8 cellular contexts compared by ENCODE assay signal in the genomic region with DNA sequence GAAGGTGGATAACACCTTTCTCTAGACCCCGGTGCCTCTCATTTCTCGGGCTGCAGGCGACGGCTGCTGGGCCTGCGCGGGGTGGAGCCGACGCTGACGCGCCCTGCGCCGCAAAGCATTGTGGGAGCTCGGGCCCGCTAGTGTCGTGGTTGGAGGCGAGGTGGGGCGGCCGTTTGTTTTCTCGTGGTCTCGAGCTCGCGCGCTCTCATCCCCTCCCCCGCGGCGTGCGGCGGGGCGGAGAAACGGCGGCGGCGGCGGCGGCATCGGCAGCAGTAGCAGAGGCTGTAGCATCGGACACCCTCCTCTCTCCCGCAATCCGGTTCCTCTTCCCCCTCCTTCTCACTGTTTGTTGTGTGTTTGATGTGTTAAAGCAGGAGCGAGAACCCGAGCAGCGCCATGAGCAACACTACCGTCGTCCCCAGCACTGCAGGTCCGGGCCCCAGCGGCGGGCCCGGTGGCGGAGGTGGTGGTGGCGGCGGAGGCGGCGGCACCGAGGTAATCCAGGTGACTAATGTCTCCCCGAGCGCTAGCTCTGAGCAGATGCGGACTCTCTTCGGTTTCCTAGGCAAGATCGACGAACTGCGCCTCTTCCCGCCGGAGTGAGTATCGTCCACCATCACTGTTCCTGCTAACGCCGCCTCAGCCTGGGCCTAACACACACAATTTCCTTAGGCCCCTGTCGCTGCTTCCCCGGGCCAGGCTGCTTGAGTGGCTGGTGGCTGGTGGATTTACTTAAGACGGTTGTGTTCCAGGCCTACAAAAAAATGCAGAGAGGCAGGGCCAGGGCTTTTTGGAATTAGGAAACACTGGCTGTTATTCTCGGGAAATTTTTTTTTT. TPM values are rescaled to one million over a fixed set of nuclear protein-coding genes. Genes with fewer than 3 reads are reported as not detected.
DNase-seq lines count a peak whose midpoint lies in the region; ATAC-seq, FAIRE-seq and TF ChIP-seq lines count a peak whose summit lies in the region.

A gene with protein sequence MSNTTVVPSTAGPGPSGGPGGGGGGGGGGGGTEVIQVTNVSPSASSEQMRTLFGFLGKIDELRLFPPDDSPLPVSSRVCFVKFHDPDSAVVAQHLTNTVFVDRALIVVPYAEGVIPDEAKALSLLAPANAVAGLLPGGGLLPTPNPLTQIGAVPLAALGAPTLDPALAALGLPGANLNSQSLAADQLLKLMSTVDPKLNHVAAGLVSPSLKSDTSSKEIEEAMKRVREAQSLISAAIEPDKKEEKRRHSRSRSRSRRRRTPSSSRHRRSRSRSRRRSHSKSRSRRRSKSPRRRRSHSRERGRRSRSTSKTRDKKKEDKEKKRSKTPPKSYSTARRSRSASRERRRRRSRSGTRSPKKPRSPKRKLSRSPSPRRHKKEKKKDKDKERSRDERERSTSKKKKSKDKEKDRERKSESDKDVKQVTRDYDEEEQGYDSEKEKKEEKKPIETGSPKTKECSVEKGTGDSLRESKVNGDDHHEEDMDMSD (plus strand): TSS at position 140 of the 837 bp plus-strand sequence. CDS start 257 bp downstream, at position 397.

- peak within 1 kb of the TSS; percentile 96 for H3K27ac ChIP-seq in keratinocyte (ENCODE audit: control insufficient read depth, insufficient read depth, low read length)

- no peaks in the 10 kb centered on the region for H3K9me1 ChIP-seq in keratinocyte (ENCODE audit: control insufficient read depth, extremely low read depth, insufficient read depth, low read length)

- H3K9me3 ChIP-seq in keratinocyte (ENCODE audit: control insufficient read depth, low read depth, low read length): no peaks in the 10 kb centered on the region

- peak within 1 kb of the TSS; percentile 98 for H3K9ac ChIP-seq in keratinocyte (ENCODE audit: control insufficient read depth, extremely low read depth, insufficient read depth, low read length)

- peak; percentile 9 for FAIRE-seq in keratinocyte (lab: Jason Lieb, UNC)

- H3K27me3 ChIP-seq in keratinocyte (ENCODE audit: control insufficient read depth, extremely low read depth, insufficient read depth, low read length): no peaks in the 10 kb centered on the region

- peak; percentile 82 for DNase-seq in AG09319 (ENCODE audit: extremely low read depth, low read depth)
- DNase-seq in NCI-H345 treated with DMSO at 0.1 percent for 48 hours (lab: John Stamatoyannopoulos, UW; ENCODE audit: unreplicated experiment): peak; percentile 90
- peak; percentile 93 for DNase-seq in cerebellar cortex (ENCODE audit: low spot score)
- DNase-seq in keratinocyte (ENCODE audit: low read depth, low spot score): no peak
- peak; percentile 92 to 99 for DNase-seq in stimulated activated CD4-positive, alpha-beta T cell treated with anti-CD3 and anti-CD28 coated beads, Interleukin-15, amount 100 ng/mL, for 1 hour (ENCODE audit: low read depth in 1 of 2, low spot score in 1 of 2)

- ATAC-seq in GM19023 (IDR thresholded peaks at IDR 0.05; ENCODE audit: unreplicated experiment) (peak; percentile 95), HG03280 (IDR thresholded peaks at IDR 0.05; ENCODE audit: unreplicated experiment) (peak; percentile 93)
- ATAC-seq in activated CD4-positive, CD25-positive, alpha-beta regulatory T cell treated with anti-CD3 and anti-CD28 coated beads, Interleukin-2, amount 50 U/mL, for 24 hours: peak; percentile 94 to 97

- H3K4me1 ChIP-seq in keratinocyte (ENCODE audit: control insufficient read depth, extremely low read depth, insufficient read depth, low read length): peaks cover 22% of the 10 kb centered on the region

- H3K79me2 ChIP-seq in keratinocyte (ENCODE audit: control insufficient read depth, insufficient read depth, low read length): peaks cover 90% of the 10 kb centered on the region

- H3K4me3 ChIP-seq in keratinocyte (ENCODE audit: control insufficient read depth in 2 of 3, extremely low read depth in 1 of 3, insufficient read depth in 2 of 3, low read depth in 1 of 3, low read length in 3 of 3): peak within 1 kb of the TSS; percentile 75 to 99 (median 89)

- peak within 1 kb of the TSS; percentile 97 for H3K4me2 ChIP-seq in keratinocyte (ENCODE audit: control insufficient read depth, extremely low read depth, insufficient read depth, low read depth, low read length)

- peak within 1 kb of the TSS; percentile 93 for H2AFZ ChIP-seq in keratinocyte (ENCODE audit: control insufficient read depth, low read length)

- peaks cover 8 to 15% of the 10 kb centered on the region in 2 experiments for H3K36me3 ChIP-seq in keratinocyte (ENCODE audit: control insufficient read depth in 2 of 2, extremely low read depth in 1 of 2, insufficient read depth in 2 of 2, low read length in 2 of 2)

- TF ChIP-seq CTCF in AG09319 (IDR thresholded peaks at IDR 0.05; ENCODE audit: low read depth, low read length) (peak; percentile 3), keratinocyte (optimal IDR thresholded peaks at IDR 0.05 in 1 of 3, IDR thresholded peaks at IDR 0.05 in 1 of 3, conservative IDR thresholded peaks at IDR 0.05 in 1 of 3; ENCODE audit: extremely low read depth in 1 of 3, insufficient read depth in 2 of 3, low read length in 3 of 3) (no peak)

- H4K20me1 ChIP-seq in keratinocyte (ENCODE audit: control insufficient read depth, extremely low read depth, insufficient read depth, low read length): no peaks in the 10 kb centered on the region

- dilution Hi-C loops in keratinocyte (cut with MboI; ENCODE audit: extremely low pct_ligation_motif_present, low sequenced_read_pairs): no loop called here

RNA-seq across cellular contexts. Expression of the gene that starts here (rescaled TPM):
- 119 to 236 TPM (median 234 TPM) in 3 replicates for polyA plus RNA-seq in keratinocyte
- polyA plus RNA-seq in keratinocyte (2011; ENCODE audit: low read depth): 250 TPM
- polyA plus RNA-seq in keratinocyte (2011; cell fraction: cytosol; rRNA removed): 52.0 and 63.7 TPM in 2 replicates
- polyA plus RNA-seq in keratinocyte (2011; cell fraction: nucleus; rRNA removed): 399 and 511 TPM in 2 replicates
- 84.8 and 100 TPM in 2 replicates for polyA plus RNA-seq in keratinocyte (2012; ENCODE audit: low replicate concordance)
- 104 to 189 TPM (median 172 TPM) in 3 replicates for polyA minus RNA-seq in keratinocyte
- 49.5 TPM for polyA minus RNA-seq in keratinocyte (2011; cell fraction: cytosol; rRNA and poly(A)+ RNA removed)
- polyA minus RNA-seq in keratinocyte (2011; cell fraction: nucleus; rRNA and poly(A)+ RNA removed): 146 and 228 TPM in 2 replicates
